Comparison of ENCODE assay signal across 9 cellular contexts in genomic region chr5:98911221-98912040, GRCh38. TPM values are rescaled to one million over a fixed set of nuclear protein-coding genes. Genes with fewer than 3 reads are reported as not detected.
DNase-seq lines count a peak whose midpoint lies in the region; ATAC-seq and TF ChIP-seq lines count a peak whose summit lies in the region.
"Had no signal": no experiment of that assay in that cellular context is flagged by ENCODE, and none has a peak within 500 bp of the region (broad histone marks: within the 10 kb centered on the region; RNA-seq: fewer than 3 reads in every experiment).

No MANE protein-coding gene starts in this region.

- H3K4me3 ChIP-seq in left lung (no peak overlapping the region), gastroesophageal sphincter (no peak overlapping the region)
- no peak overlapping the region for H3K4me3 ChIP-seq in CD8-positive, alpha-beta memory T cell (ENCODE audit: low read length)
- H3K4me3 ChIP-seq: skin epidermis had no signal

- POLR2A ChIA-PET in CD8-positive, alpha-beta memory T cell (lab: Charles Lee): interaction anchor here (0.9 to 1.3 kb wide), 2 partner anchors 17 to 18 kb away, joined by 4 to 7 read pairs; no protein-coding TSS in a partner anchor

- ATAC-seq in HG02610 (IDR thresholded peaks at IDR 0.05; ENCODE audit: unreplicated experiment) (peak; percentile 42), left lung (peak; percentile 33), gastroesophageal sphincter (no peak)

- H3K36me3 Mint-ChIP-seq in CD8-positive, alpha-beta memory T cell: peaks cover 0 to 42% (median 4%) of the 10 kb centered on the region in 3 donors

- no peak for TF ChIP-seq CTCF in left lung (IDR thresholded peaks at IDR 0.05)
- TF ChIP-seq CTCF in gastroesophageal sphincter (IDR thresholded peaks at IDR 0.05): no peak

- TF ChIP-seq POLR2A in gastroesophageal sphincter (IDR thresholded peaks at IDR 0.05): no peak

- no peaks in the 10 kb centered on the region for H3K27me3 Mint-ChIP-seq in CD8-positive, alpha-beta memory T cell

- H3K4me1 ChIP-seq in left lung (peaks cover 0 to 66% of the 10 kb centered on the region in 2 donors), gastroesophageal sphincter (peaks cover 0 to 59% (median 0%) of the 10 kb centered on the region in 3 donors)
- peaks cover 25% of the 10 kb centered on the region for H3K4me1 ChIP-seq in CD8-positive, alpha-beta memory T cell (ENCODE audit: insufficient read depth, low read length)

- intact Hi-C loops in left lung (cut with DNase I): no loop called here

- H3K27ac Mint-ChIP-seq in CD8-positive, alpha-beta memory T cell: peak overlapping the region in 4 of 8 donors; percentile 3 to 26 (median 13)

- H3K36me3 ChIP-seq in left lung: peaks cover 0 to 8% of the 10 kb centered on the region in 2 donors
- no peaks in the 10 kb centered on the region for H3K36me3 ChIP-seq in CD8-positive, alpha-beta memory T cell (ENCODE audit: insufficient read depth, low read length)
- H3K36me3 ChIP-seq in gastroesophageal sphincter: no peaks in the 10 kb centered on the region

- peak; percentile 15 to 26 for DNase-seq in AML-193 (lab: John Stamatoyannopoulos, UW)
- DNase-seq in SK-N-DZ (ENCODE audit: low spot score): peak; percentile 4
- DNase-seq in left lung: no peak
- no peak for DNase-seq in NCI-H1436 treated with DMSO at 0.1 percent for 48 hours (lab: John Stamatoyannopoulos, UW)
- DNase-seq in kidney tubule cell (ENCODE audit: low spot score): no peak
- DNase-seq in CD8-positive, alpha-beta memory T cell: no peak

- no peaks in the 10 kb centered on the region for H3K27me3 ChIP-seq in left lung
- H3K27me3 ChIP-seq in CD8-positive, alpha-beta memory T cell (ENCODE audit: insufficient read depth, low read length, poor library complexity, severe bottlenecking): no peaks in the 10 kb centered on the region
- no peaks in the 10 kb centered on the region for H3K27me3 ChIP-seq in gastroesophageal sphincter

- H3K27ac ChIP-seq in left lung (peak overlapping the region in 1 of 2 donors; percentile 50), gastroesophageal sphincter (no peak overlapping the region)
- H3K27ac ChIP-seq in CD8-positive, alpha-beta memory T cell (ENCODE audit: low read depth, low read length): no peak overlapping the region
- H3K27ac ChIP-seq: skin epidermis had no signal

- no peaks in the 10 kb centered on the region for H3K9me3 Mint-ChIP-seq in CD8-positive, alpha-beta memory T cell

- TF ChIP-seq EP300 in gastroesophageal sphincter (IDR thresholded peaks at IDR 0.05): no peak

- H3K4me1 Mint-ChIP-seq in CD8-positive, alpha-beta memory T cell: peaks cover 63 to 84% (median 82%) of the 10 kb centered on the region in 3 donors

- CTCF ChIA-PET in CD8-positive, alpha-beta memory T cell (lab: Charles Lee): interaction anchor here (0.9 kb wide), 1 partner anchor 18 kb away, joined by 3 read pairs; no protein-coding TSS in a partner anchor

- 83 to 88% methylated on average over 5 of the region's 5 CpGs for WGBS in gastroesophageal sphincter (ENCODE audit: low coverage in 1 of 2), 2 donors

- H3K9me3 ChIP-seq in left lung: no peaks in the 10 kb centered on the region
- no peaks in the 10 kb centered on the region for H3K9me3 ChIP-seq in CD8-positive, alpha-beta memory T cell (ENCODE audit: low read length)
- no peaks in the 10 kb centered on the region for H3K9me3 ChIP-seq in gastroesophageal sphincter

- H3K4me3 Mint-ChIP-seq in CD8-positive, alpha-beta memory T cell: peak overlapping the region in 1 of 7 donors; percentile 20

RNA-seq across cellular contexts. Expression of gene CHD1, which starts 17.4 kb away (rescaled TPM):
- polyA plus RNA-seq in SK-N-DZ (2014; cell fraction: cytosol; rRNA removed): 35.8 and 40.4 TPM in 2 replicates
- polyA plus RNA-seq in SK-N-DZ (2014; cell fraction: nucleus; rRNA removed): 130 and 132 TPM in 2 replicates
- total RNA-seq in left lung (10 to 100 TPM; 26.0 to 31.3 TPM), gastroesophageal sphincter (10 to 100 TPM; 22.7 to 58.1 (median 48.2) TPM)
- total RNA-seq in CD8-positive, alpha-beta memory T cell: 10 to 100 TPM; 70.8 to 73.6 TPM
- 14.1 TPM for polyA plus RNA-seq in CD8-positive, alpha-beta memory T cell

Comparison
In these comparisons a context has a peak if more than half of its experiments do, and no peak if none do; other contexts are left out.
1. DNase-seq: peak in AML-193 (2 of 2) and SK-N-DZ (single experiment); none in left lung (0 of 2), NCI-H1436 treated with DMSO at 0.1 percent for 48 hours (single experiment), kidney tubule cell (single experiment) and CD8-positive, alpha-beta memory T cell (0 of 5).